Comparison of ENCODE assay signal across 1 cellular context in the genomic region with DNA sequence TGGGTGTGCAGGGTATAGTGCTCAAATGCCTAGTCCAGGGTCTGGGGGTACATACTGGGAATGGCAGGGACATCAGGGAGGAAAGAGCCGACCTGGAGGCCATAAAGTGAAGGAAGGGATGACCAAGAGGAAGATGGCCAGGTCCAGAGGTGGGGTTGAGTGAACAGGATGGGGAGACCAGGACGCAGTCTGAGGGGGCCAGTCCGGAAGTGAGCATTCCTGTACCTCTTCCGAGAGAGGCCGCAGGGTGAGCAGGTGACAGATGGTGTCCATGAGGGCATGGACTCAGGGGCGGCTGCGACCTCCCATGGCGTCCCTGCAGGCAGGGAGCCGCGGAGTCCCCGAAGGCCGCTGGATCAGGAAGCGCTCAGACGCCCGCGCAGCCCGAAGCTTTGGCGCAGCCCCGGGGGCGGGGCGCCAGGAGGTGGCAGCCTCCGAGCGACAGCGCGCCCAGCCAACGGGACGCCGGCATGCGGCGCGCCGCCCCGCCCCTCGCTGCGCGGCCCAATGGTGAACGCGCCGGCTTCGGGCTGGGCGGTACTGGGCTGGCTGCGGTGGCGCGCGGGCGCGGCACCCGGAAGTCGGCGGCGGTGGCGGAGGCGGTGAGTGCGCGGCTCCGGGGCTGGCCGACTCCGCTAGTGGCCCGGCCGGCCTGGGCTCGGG.
TF ChIP-seq lines count a peak whose summit lies in the region.

A gene with protein sequence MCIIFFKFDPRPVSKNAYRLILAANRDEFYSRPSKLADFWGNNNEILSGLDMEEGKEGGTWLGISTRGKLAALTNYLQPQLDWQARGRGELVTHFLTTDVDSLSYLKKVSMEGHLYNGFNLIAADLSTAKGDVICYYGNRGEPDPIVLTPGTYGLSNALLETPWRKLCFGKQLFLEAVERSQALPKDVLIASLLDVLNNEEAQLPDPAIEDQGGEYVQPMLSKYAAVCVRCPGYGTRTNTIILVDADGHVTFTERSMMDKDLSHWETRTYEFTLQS (plus strand): TSS at position 578 of the 663 bp plus-strand sequence. CDS start 15,689 bp downstream, outside the sequence.

TF ChIP-seq in IMR-90, 13 proteins besides CTCF, POLR2A, EP300 and RAD21:
- TF ChIP-seq, protein P1, sequence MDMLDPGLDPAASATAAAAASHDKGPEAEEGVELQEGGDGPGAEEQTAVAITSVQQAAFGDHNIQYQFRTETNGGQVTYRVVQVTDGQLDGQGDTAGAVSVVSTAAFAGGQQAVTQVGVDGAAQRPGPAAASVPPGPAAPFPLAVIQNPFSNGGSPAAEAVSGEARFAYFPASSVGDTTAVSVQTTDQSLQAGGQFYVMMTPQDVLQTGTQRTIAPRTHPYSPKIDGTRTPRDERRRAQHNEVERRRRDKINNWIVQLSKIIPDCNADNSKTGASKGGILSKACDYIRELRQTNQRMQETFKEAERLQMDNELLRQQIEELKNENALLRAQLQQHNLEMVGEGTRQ (IDR thresholded peaks at IDR 0.05; ENCODE audit: low read depth, low read length): no peak
- TF ChIP-seq CEBPB (IDR thresholded peaks at IDR 0.05; ENCODE audit: low read depth, low read length) (no peak), RFX5 (IDR thresholded peaks at IDR 0.05; ENCODE audit: low read depth, low read length) (no peak), MAZ (IDR thresholded peaks at IDR 0.05; ENCODE audit: borderline replicate concordance, low read depth, low read length) (peak; percentile 61)
